In genomic region chr10:5968037-5968680, GRCh38 we compare ENCODE assay signal across 2 cellular contexts.
A peak's percentile ranks its signal among the peaks of the same experiment; 100 is the strongest.
TF ChIP-seq lines count a peak whose summit lies in the region.

No MANE protein-coding gene starts in this region.

TF ChIP-seq in IMR-90, 13 proteins besides CTCF, POLR2A, EP300 and RAD21:
- no peak for TF ChIP-seq MXI1 (IDR thresholded peaks at IDR 0.05; ENCODE audit: borderline replicate concordance, low read depth, low read length)
- TF ChIP-seq MAZ (IDR thresholded peaks at IDR 0.05; ENCODE audit: borderline replicate concordance, low read depth, low read length) = no peak
- TF ChIP-seq CHD1 (IDR thresholded peaks at IDR 0.05; ENCODE audit: low read depth, low read length) = no peak
- TF ChIP-seq BHLHE40 (IDR thresholded peaks at IDR 0.05; ENCODE audit: low read depth, low read length) = no peak

TF ChIP-seq in HepG2, 621 proteins besides CTCF, POLR2A, EP300 and RAD21:
- TF ChIP-seq ZNF580 (CRISPR knock-in tag; IDR thresholded peaks at IDR 0.05; ENCODE audit: borderline replicate concordance, low read depth) (no peak), ZNF441 (CRISPR knock-in tag; IDR thresholded peaks at IDR 0.05; ENCODE audit: borderline replicate concordance) (no peak), SNAI1 (CRISPR knock-in tag; IDR thresholded peaks at IDR 0.05; ENCODE audit: borderline replicate concordance) (0 out of 2 replicates have a peak, but pooled peaks have one; percentile 32), FOXA3 (CRISPR knock-in tag; IDR thresholded peaks at IDR 0.05) (no peak), FOSL2 (CRISPR knock-in tag; IDR thresholded peaks at IDR 0.05) (peak; percentile 60), RFX1 (IDR thresholded peaks at IDR 0.05) (peak; percentile 59; the same call in 1 of the 2 replicates), PRPF4 (IDR thresholded peaks at IDR 0.05; ENCODE audit: low read depth, low read length, poor library complexity, severe bottlenecking) (no peak), SIX1 (CRISPR knock-in tag; IDR thresholded peaks at IDR 0.05; ENCODE audit: borderline replicate concordance) (no peak), ZNF235 (CRISPR knock-in tag; IDR thresholded peaks at IDR 0.05; ENCODE audit: borderline replicate concordance) (0 out of 2 replicates have a peak, but pooled peaks have one; percentile 22), TSC22D2 (CRISPR knock-in tag; IDR thresholded peaks at IDR 0.05; ENCODE audit: borderline replicate concordance) (no peak), TCF12 (IDR thresholded peaks at IDR 0.05) (no peak), TCF12 (CRISPR knock-in tag; IDR thresholded peaks at IDR 0.05) (0 out of 2 replicates have a peak, but pooled peaks have one; percentile 46)
